Comparison of ENCODE assay signal across 8 cellular contexts in the genomic region with DNA sequence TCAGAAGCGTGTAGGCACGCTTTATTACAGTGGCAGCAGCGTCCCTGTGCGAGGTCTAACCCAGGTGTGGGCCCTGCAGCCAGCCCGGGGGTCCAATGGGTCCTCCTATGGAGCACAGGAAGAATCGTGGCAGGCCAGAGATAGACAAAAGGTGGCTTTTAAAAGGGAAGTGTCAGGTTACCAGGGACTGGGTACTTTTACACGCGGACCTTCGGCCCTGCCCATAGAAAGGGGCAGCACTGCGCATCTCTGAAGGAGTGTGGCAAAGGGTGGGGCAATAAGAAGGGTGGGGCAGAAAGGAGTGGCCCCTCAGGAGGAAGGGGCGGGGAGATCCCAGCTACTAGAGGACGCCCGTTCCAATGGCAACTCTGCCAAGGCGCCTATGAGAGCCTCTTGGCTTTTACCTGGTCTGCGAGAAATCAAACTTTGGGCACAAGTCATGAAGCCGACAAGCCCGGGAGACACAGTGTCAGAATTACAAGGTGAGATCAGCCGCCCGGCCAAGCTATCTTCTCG.
DNase-seq lines count a peak whose midpoint lies in the region; ATAC-seq and TF ChIP-seq lines count a peak whose summit lies in the region.

No MANE protein-coding gene starts in this region.

- no peaks in the 10 kb centered on the region for H3K4me1 ChIP-seq in BE2C

- H3K9me3 ChIP-seq in BE2C: no peaks in the 10 kb centered on the region

- DNase-seq in BE2C (peak; percentile 74), NCI-H2227 (lab: John Stamatoyannopoulos, UW; ENCODE audit: unreplicated experiment) (peak; percentile 96), ecto neural progenitor cell (ENCODE audit: low spot score) (peak; percentile 78), lung microvascular endothelial cell (ENCODE audit: low read depth in 2 of 2) (peak; percentile 37 to 63)
- DNase-seq in activated CD4-positive, CD25-positive, alpha-beta regulatory T cell treated with anti-CD3 and anti-CD28 coated beads, Interleukin-2, amount 50 U/mL, for 16 hours (ENCODE audit: low read depth, low spot score): peak; percentile 52
- DNase-seq in stimulated activated CD8-positive, alpha-beta memory T cell treated with anti-CD3 and anti-CD28 coated beads, Interleukin-4, amount 100 ng/mL, for 24 hours (ENCODE audit: low read depth): peak; percentile 66

- peak overlapping the region; percentile 95 for H3K4me3 ChIP-seq in BE2C (ENCODE audit: low read depth, low read length)

- no peaks in the 10 kb centered on the region for H3K27me3 ChIP-seq in BE2C

- H3K36me3 ChIP-seq in BE2C: no peaks in the 10 kb centered on the region; the same call in 1 of the 2 replicates

- peak; percentile 71 for ATAC-seq in GM19035 (IDR thresholded peaks at IDR 0.05; ENCODE audit: unreplicated experiment)
- ATAC-seq in HG03196 (IDR thresholded peaks at IDR 0.05; ENCODE audit: unreplicated experiment): peak; percentile 77

- TF ChIP-seq CTCF in BE2C (IDR thresholded peaks at IDR 0.05; ENCODE audit: low read depth, low read length): no peak

Comparison
In these comparisons a context has a peak if more than half of its experiments do, and no peak if none do; other contexts are left out.
1. Peak in every context shown above with its lines: DNase-seq, ATAC-seq and H3K4me3 ChIP-seq.